In genomic region chr12:120194534-120195395, GRCh38 we compare ENCODE assay signal across 1 cellular context.
TF ChIP-seq lines count a peak whose summit lies in the region.

Gene GCN1 (minus strand): TSS chr12:120194715. CDS start chr12:120194697, 18 bp downstream.

TF ChIP-seq in HepG2, 621 proteins besides CTCF, POLR2A, EP300 and RAD21 (continued from another document and continues in another):
- TF ChIP-seq ZBTB34 (CRISPR knock-in tag; IDR thresholded peaks at IDR 0.05) = 0 out of 2 replicates have a peak, but pooled peaks have one; percentile 38
- peak; percentile 89 for TF ChIP-seq SAP130 (CRISPR knock-in tag; IDR thresholded peaks at IDR 0.05; ENCODE audit: low read depth)
- TF ChIP-seq BCL6 (CRISPR knock-in tag; IDR thresholded peaks at IDR 0.05) = peak; percentile 25; the same call in 1 of the 2 replicates
- no peak for TF ChIP-seq KLF9 (CRISPR knock-in tag; IDR thresholded peaks at IDR 0.05; ENCODE audit: low read depth)
- TF ChIP-seq KDM5A (IDR thresholded peaks at IDR 0.05; ENCODE audit: borderline replicate concordance, low read length) = peak; percentile 94
- TF ChIP-seq NCOA5 (CRISPR knock-in tag; IDR thresholded peaks at IDR 0.05) = no peak
- TF ChIP-seq PAX8 (CRISPR knock-in tag; IDR thresholded peaks at IDR 0.05; ENCODE audit: borderline replicate concordance) = peak; percentile 97; the same call in 1 of the 2 replicates
- peak; percentile 80 for TF ChIP-seq ZNF274 (CRISPR knock-in tag; IDR thresholded peaks at IDR 0.05)
- TF ChIP-seq ZFP91 (CRISPR knock-in tag; IDR thresholded peaks at IDR 0.05; ENCODE audit: borderline replicate concordance) = peak; percentile 93
- TF ChIP-seq MLX (CRISPR knock-in tag; IDR thresholded peaks at IDR 0.05) = no peak
- TF ChIP-seq HES4 (CRISPR knock-in tag; IDR thresholded peaks at IDR 0.05; ENCODE audit: borderline replicate concordance) = no peak; the same call in 1 of the 2 replicates
- peak; percentile 97 for TF ChIP-seq RNF2 (conservative IDR thresholded peaks at IDR 0.05; ENCODE audit: low read depth)
- no peak for TF ChIP-seq ADNP (CRISPR knock-in tag; IDR thresholded peaks at IDR 0.05)
- TF ChIP-seq JARID2 (CRISPR knock-in tag; IDR thresholded peaks at IDR 0.05; ENCODE audit: insufficient replicate concordance) = no peak
- peak; percentile 69 for TF ChIP-seq RFXAP (CRISPR knock-in tag; IDR thresholded peaks at IDR 0.05; ENCODE audit: borderline replicate concordance)
- TF ChIP-seq PITX1 (CRISPR knock-in tag; IDR thresholded peaks at IDR 0.05) = peak; percentile 48; the same call in 1 of the 2 replicates
- TF ChIP-seq FOXA3 (CRISPR knock-in tag; IDR thresholded peaks at IDR 0.05) = peak; percentile 64
- no peak for TF ChIP-seq SCMH1 (CRISPR knock-in tag; IDR thresholded peaks at IDR 0.05; ENCODE audit: borderline replicate concordance)
- peak; percentile 75 for TF ChIP-seq FOXK1 (CRISPR knock-in tag; IDR thresholded peaks at IDR 0.05; ENCODE audit: borderline replicate concordance, low read depth)
- peak; percentile 66; the same call in 1 of the 2 replicates for TF ChIP-seq ZNF350 (CRISPR knock-in tag; IDR thresholded peaks at IDR 0.05; ENCODE audit: borderline replicate concordance, low read depth)
- TF ChIP-seq REST (IDR thresholded peaks at IDR 0.05; ENCODE audit: borderline replicate concordance in 1 of 2, low read depth in 1 of 2, low read length in 2 of 2) = 0 out of 4 replicates have a peak, but pooled peaks of 1 of the 2 experiments have one; percentile 22
- TF ChIP-seq ZNF10 (CRISPR knock-in tag; IDR thresholded peaks at IDR 0.05; ENCODE audit: borderline replicate concordance, low read depth) = no peak
- no peak for TF ChIP-seq FOXK2 (IDR thresholded peaks at IDR 0.05)
- no peak for TF ChIP-seq ZNF850 (CRISPR knock-in tag; conservative IDR thresholded peaks at IDR 0.05)
- no peak for TF ChIP-seq NONO (IDR thresholded peaks at IDR 0.05)
- TF ChIP-seq NONO (CRISPR knock-in tag; conservative IDR thresholded peaks at IDR 0.05) = peak; percentile 96
- peak; percentile 88; the same call in 1 of the 2 replicates for TF ChIP-seq ZNF225 (CRISPR knock-in tag; IDR thresholded peaks at IDR 0.05)
- TF ChIP-seq STAT6 (CRISPR knock-in tag; IDR thresholded peaks at IDR 0.05; ENCODE audit: borderline replicate concordance) = peak; percentile 78; the same call in 1 of the 2 replicates
- no peak for TF ChIP-seq RCOR2 (CRISPR knock-in tag; IDR thresholded peaks at IDR 0.05)
- TF ChIP-seq ZNF24 (IDR thresholded peaks at IDR 0.05) = no peak
- TF ChIP-seq ZNF891 (CRISPR knock-in tag; IDR thresholded peaks at IDR 0.05) = peak; percentile 98
- TF ChIP-seq ARNTL (CRISPR knock-in tag; IDR thresholded peaks at IDR 0.05) = peak; percentile 67; the same call in 1 of the 2 replicates
- peak; percentile 92 for TF ChIP-seq PHF20 (CRISPR knock-in tag; IDR thresholded peaks at IDR 0.05)
- TF ChIP-seq HBP1 (CRISPR knock-in tag; IDR thresholded peaks at IDR 0.05; ENCODE audit: low read depth) = peak; percentile 78; the same call in 1 of the 2 replicates
- TF ChIP-seq PAF1 (CRISPR knock-in tag; IDR thresholded peaks at IDR 0.05) = no peak
- no peak for TF ChIP-seq ZNF318 (CRISPR knock-in tag; IDR thresholded peaks at IDR 0.05)
- no peak for TF ChIP-seq ARNT (IDR thresholded peaks at IDR 0.05)
- no peak for TF ChIP-seq KLF13 (CRISPR knock-in tag; IDR thresholded peaks at IDR 0.05)
- TF ChIP-seq ZNF792 (CRISPR knock-in tag; IDR thresholded peaks at IDR 0.05) = no peak
- peak; percentile 86; the same call in 1 of the 2 replicates for TF ChIP-seq FOXO4 (CRISPR knock-in tag; conservative IDR thresholded peaks at IDR 0.05)
